In the genomic region with DNA sequence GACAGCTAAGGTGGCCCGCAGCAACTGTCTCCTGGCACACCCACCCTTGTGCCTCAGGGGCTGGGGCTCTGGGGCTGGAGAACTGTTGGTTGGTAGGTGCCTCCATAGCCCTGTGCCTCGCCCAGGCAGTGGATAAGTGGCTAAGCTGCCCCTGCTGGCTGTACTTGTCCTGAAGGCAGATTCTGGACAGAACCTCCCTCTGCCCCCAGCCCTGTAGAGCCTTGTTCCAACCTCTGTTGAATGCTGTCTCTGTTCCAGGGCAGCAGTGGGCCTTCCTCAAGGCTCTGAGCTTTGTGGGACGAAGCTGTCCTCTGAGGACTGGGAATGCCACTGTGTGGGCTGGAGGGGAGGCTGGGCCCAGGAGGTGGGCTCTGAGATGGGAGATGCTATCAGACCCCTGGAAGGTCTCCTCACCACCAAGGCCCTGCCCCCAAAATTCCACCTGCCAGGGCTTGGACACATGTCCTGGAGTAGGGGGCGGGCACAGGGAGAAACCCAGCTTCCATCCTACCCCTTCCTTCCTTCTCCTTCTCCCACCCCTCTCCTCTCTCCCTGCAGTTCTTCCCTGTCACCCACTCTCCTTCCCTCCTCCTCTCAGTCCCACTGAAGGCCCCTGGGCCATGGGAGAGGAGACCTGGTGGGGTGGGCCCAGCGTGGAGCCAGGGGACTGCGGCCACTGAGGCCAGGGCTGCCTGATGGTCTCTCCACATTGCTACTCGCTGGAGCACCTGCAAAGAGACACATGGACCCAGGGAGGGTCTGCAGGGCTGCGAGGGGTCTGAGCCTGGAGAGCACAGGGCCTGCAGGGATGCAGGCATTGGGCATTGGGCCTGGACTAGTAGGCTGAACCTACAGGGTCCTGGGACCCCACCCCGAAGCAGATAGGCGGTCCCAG, we compare ENCODE assay signal across 8 cellular contexts. TPM values are rescaled to one million over a fixed set of nuclear protein-coding genes. Genes with fewer than 3 reads are reported as not detected.
DNase-seq lines count a peak whose midpoint lies in the region; ATAC-seq and TF ChIP-seq lines count a peak whose summit lies in the region.
"Had no signal": no experiment of that assay in that cellular context is flagged by ENCODE, and none has a peak within 500 bp of the region (broad histone marks: within the 10 kb centered on the region; RNA-seq: fewer than 3 reads in every experiment).

No MANE protein-coding gene starts in this region.

- H3K9ac ChIP-seq in subcutaneous abdominal adipose tissue (ENCODE audit: low read length in 5 of 5) = peak overlapping the region in 3 of 5 donors; percentile 11 to 65 (median 60)

- peak; percentile 31 for TF ChIP-seq CTCF in left ventricle myocardium inferior (IDR thresholded peaks at IDR 0.05; ENCODE audit: borderline replicate concordance)

- peak overlapping the region; percentile 88 for H3K27ac ChIP-seq in left ventricle myocardium inferior (replicated peaks)
- peak overlapping the region; percentile 67 for H3K27ac ChIP-seq in subcutaneous abdominal adipose tissue (ENCODE audit: low read depth, low read length)

- H3K36me3 ChIP-seq in left ventricle myocardium inferior = no peaks in the 10 kb centered on the region
- H3K36me3 ChIP-seq in subcutaneous abdominal adipose tissue (ENCODE audit: control insufficient read depth in 5 of 5, insufficient read depth in 5 of 5, low read length in 5 of 5) = no peaks in the 10 kb centered on the region

- peaks cover 39% of the 10 kb centered on the region for H3K27me3 ChIP-seq in left ventricle myocardium inferior (ENCODE audit: low read depth)
- H3K27me3 ChIP-seq in subcutaneous abdominal adipose tissue (ENCODE audit: control insufficient read depth in 5 of 5, insufficient read depth in 4 of 5, low read length in 5 of 5) = peaks cover 0 to 31% (median 23%) of the 10 kb centered on the region in 5 donors

- H3K9me3 ChIP-seq in left ventricle myocardium inferior (replicated peaks) = no peaks in the 10 kb centered on the region
- H3K9me3 ChIP-seq in subcutaneous abdominal adipose tissue (ENCODE audit: control insufficient read depth in 5 of 5, low read length in 5 of 5) = no peaks in the 10 kb centered on the region

- DNase-seq in RPMI8226 (peak; percentile 60), left ventricle myocardium inferior (peak; percentile 17), NCI-H2107 (lab: John Stamatoyannopoulos, UW) (no peak), NCI-H1105 treated with DMSO at 0.1 percent for 48 hours (lab: John Stamatoyannopoulos, UW) (no peak)

- H3K4me3 ChIP-seq in left ventricle myocardium inferior (peak overlapping the region; percentile 54), subcutaneous abdominal adipose tissue (ENCODE audit: low read depth in 1 of 5, low read length in 5 of 5) (peak overlapping the region in 3 of 5 donors; percentile 31 to 44 (median 36))
- H3K4me3 ChIP-seq: SK-N-MC had no signal

- ATAC-seq in GM19455 (IDR thresholded peaks at IDR 0.05; ENCODE audit: unreplicated experiment) (peak; percentile 1), HG03139 (IDR thresholded peaks at IDR 0.05; ENCODE audit: unreplicated experiment) (no peak)

- H3K4me1 ChIP-seq in left ventricle myocardium inferior (peaks cover 30% of the 10 kb centered on the region), subcutaneous abdominal adipose tissue (ENCODE audit: control insufficient read depth in 5 of 5, insufficient read depth in 5 of 5, low read length in 5 of 5) (peaks cover 0 to 46% (median 34%) of the 10 kb centered on the region in 5 donors)

- intact Hi-C loops in left ventricle myocardium inferior (cut with micrococcal nuclease) = no loop called here

RNA-seq across cellular contexts. Expression of a gene that starts 1.7 kb away (rescaled TPM):
- 3.3 TPM for total RNA-seq in left ventricle myocardium inferior

RNA-seq across cellular contexts. Expression of a gene that starts 9.1 kb away (rescaled TPM):
- not detected for total RNA-seq in left ventricle myocardium inferior

RNA-seq across cellular contexts. Expression of a gene that starts 51.4 kb away (rescaled TPM):
- not detected for total RNA-seq in left ventricle myocardium inferior

Comparison
In these comparisons a context has a peak if more than half of its experiments do, and no peak if none do; other contexts are left out.
1. DNase-seq: peak in RPMI8226 (single experiment) and left ventricle myocardium inferior (single experiment); none in NCI-H2107 (single experiment) and NCI-H1105 treated with DMSO at 0.1 percent for 48 hours (single experiment).